In the genomic region with DNA sequence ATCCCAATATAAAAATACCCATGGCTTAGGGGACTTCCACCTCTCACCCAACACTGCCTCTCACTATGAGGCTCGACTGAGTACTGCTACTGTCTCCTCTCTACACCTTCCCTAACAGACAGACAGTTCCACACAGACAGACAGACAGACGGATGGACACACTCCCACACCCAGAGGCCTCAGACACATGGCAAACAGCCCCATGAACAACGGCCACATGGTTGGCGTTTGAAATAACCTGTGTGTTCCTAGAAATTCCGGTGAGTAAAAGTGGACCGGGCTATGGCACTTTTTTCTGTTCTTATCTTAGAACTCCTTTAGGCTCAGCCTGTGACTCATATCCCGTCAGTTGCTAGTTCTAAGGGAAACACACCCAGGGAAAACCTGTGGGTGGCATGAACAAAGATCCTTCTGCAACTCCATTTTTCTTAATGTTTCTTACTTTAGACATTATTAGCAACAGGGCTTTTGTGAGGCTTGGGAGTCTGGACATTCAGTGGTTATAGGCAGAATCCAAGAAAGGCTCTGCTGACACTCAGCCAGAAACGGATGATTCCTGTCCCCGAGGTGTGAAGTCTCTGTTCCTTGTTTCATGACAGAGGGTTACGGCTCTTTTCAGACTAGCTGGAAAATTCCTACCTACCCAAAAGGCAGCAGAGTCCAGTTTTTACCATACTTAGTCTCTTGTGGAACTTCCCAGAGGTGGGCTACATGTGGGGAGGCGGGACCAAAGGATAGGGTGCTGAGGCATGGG, we compare ENCODE assay signal across 1 cellular context.
TF ChIP-seq lines count a peak whose summit lies in the region.

No MANE protein-coding gene starts in this region.

TF ChIP-seq in K562, 482 proteins besides CTCF, POLR2A, EP300 and RAD21 (continued from another document and continues in another):
- TF ChIP-seq ZMIZ1 (IDR thresholded peaks at IDR 0.05; ENCODE audit: low read depth in 2 of 2, low read length in 2 of 2) (peak in 1 of 2 experiments; percentile 73; a peak in 1 of 4 replicates), TFAP4 (CRISPR knock-in tag; IDR thresholded peaks at IDR 0.05; ENCODE audit: borderline replicate concordance) (peak; percentile 80), SMAD1 (IDR thresholded peaks at IDR 0.05; ENCODE audit: low read depth, low read length, partially characterized antibody) (peak; percentile 16), ZNF717 (CRISPR knock-in tag; IDR thresholded peaks at IDR 0.05) (no peak), IRF1 (CRISPR knock-in tag; IDR thresholded peaks at IDR 0.05; ENCODE audit: borderline replicate concordance) (peak; percentile 80; the same call in 1 of the 2 replicates), NCOR1 (IDR thresholded peaks at IDR 0.05) (peak; percentile 90), DIDO1 (tag; IDR thresholded peaks at IDR 0.05; ENCODE audit: low read depth) (no peak), SOX6 (IDR thresholded peaks at IDR 0.05) (peak; percentile 78), HEY1 (CRISPR knock-in tag; IDR thresholded peaks at IDR 0.05; ENCODE audit: borderline replicate concordance) (no peak), CHAMP1 (IDR thresholded peaks at IDR 0.05) (no peak), ZFP30 (CRISPR knock-in tag; IDR thresholded peaks at IDR 0.05; ENCODE audit: borderline replicate concordance) (no peak), STAT5B (CRISPR knock-in tag; IDR thresholded peaks at IDR 0.05) (no peak), SREBF2 (CRISPR knock-in tag; IDR thresholded peaks at IDR 0.05) (no peak), TEAD2 (tag; IDR thresholded peaks at IDR 0.05) (0 out of 2 replicates have a peak, but pooled peaks have one; percentile 23), ZNF644 (tag; IDR thresholded peaks at IDR 0.05; ENCODE audit: low read depth) (peak; percentile 88; the same call in 1 of the 2 replicates), CCAR2 (IDR thresholded peaks at IDR 0.05; ENCODE audit: low read depth, low read length) (no peak), TBL1XR1 (IDR thresholded peaks at IDR 0.05; ENCODE audit: low read length in 2 of 2) (peak in 1 of 2 experiments; percentile 90; a peak in 3 of 4 replicates), GTF2A2 (tag; IDR thresholded peaks at IDR 0.05) (no peak; the same call in none of the 2 replicates), ASH1L (IDR thresholded peaks at IDR 0.05; ENCODE audit: borderline replicate concordance, low read depth, partially characterized antibody) (peak; percentile 64), ZFPM2 (CRISPR knock-in tag; IDR thresholded peaks at IDR 0.05) (no peak), CCNT2 (IDR thresholded peaks at IDR 0.05; ENCODE audit: borderline replicate concordance, extremely low read depth, insufficient read length, low read depth, low read length) (no peak), NCOA6 (IDR thresholded peaks at IDR 0.05) (no peak), MED1 (CRISPR knock-in tag; IDR thresholded peaks at IDR 0.05; ENCODE audit: borderline replicate concordance) (no peak), ATF4 (CRISPR knock-in tag; IDR thresholded peaks at IDR 0.05) (peak; percentile 47; the same call in 1 of the 2 replicates), HMG20B (CRISPR knock-in tag; IDR thresholded peaks at IDR 0.05) (no peak), YY1 (IDR thresholded peaks at IDR 0.05; ENCODE audit: borderline replicate concordance in 1 of 3, control insufficient read depth in 1 of 3, extremely low read depth in 1 of 3, insufficient read depth in 3 of 3, insufficient read length in 1 of 3, insufficient replicate concordance in 2 of 3, low read depth in 1 of 3, low read length in 2 of 3) (peak in 2 of 3 experiments; percentile 16 to 42), PML (IDR thresholded peaks at IDR 0.05; ENCODE audit: low read length) (peak; percentile 77; the same call in 1 of the 2 replicates), FOXA3 (CRISPR knock-in tag; conservative IDR thresholded peaks at IDR 0.05 in 1 of 2, IDR thresholded peaks at IDR 0.05 in 1 of 2) (peak in 1 of 2 experiments; percentile 83; a peak in 1 of 4 replicates), CSDE1 (IDR thresholded peaks at IDR 0.05) (no peak), ARHGAP35 (IDR thresholded peaks at IDR 0.05; ENCODE audit: partially characterized antibody) (no peak)
- TF ChIP-seq, protein P1, sequence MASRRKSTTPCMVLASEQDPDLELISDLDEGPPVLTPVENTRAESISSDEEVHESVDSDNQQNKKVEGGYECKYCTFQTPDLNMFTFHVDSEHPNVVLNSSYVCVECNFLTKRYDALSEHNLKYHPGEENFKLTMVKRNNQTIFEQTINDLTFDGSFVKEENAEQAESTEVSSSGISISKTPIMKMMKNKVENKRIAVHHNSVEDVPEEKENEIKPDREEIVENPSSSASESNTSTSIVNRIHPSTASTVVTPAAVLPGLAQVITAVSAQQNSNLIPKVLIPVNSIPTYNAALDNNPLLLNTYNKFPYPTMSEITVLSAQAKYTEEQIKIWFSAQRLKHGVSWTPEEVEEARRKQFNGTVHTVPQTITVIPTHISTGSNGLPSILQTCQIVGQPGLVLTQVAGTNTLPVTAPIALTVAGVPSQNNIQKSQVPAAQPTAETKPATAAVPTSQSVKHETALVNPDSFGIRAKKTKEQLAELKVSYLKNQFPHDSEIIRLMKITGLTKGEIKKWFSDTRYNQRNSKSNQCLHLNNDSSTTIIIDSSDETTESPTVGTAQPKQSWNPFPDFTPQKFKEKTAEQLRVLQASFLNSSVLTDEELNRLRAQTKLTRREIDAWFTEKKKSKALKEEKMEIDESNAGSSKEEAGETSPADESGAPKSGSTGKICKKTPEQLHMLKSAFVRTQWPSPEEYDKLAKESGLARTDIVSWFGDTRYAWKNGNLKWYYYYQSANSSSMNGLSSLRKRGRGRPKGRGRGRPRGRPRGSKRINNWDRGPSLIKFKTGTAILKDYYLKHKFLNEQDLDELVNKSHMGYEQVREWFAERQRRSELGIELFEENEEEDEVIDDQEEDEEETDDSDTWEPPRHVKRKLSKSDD (conservative IDR thresholded peaks at IDR 0.05; ENCODE audit: low read length): no peak
- TF ChIP-seq, protein P2, sequence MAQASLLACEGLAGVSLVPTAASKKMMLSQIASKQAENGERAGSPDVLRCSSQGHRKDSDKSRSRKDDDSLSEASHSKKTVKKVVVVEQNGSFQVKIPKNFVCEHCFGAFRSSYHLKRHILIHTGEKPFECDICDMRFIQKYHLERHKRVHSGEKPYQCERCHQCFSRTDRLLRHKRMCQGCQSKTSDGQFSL (CRISPR knock-in tag; IDR thresholded peaks at IDR 0.05): peak; percentile 33; the same call in 1 of the 2 replicates
- TF ChIP-seq, protein P2 (tag; IDR thresholded peaks at IDR 0.05): no peak
- TF ChIP-seq, protein P3, sequence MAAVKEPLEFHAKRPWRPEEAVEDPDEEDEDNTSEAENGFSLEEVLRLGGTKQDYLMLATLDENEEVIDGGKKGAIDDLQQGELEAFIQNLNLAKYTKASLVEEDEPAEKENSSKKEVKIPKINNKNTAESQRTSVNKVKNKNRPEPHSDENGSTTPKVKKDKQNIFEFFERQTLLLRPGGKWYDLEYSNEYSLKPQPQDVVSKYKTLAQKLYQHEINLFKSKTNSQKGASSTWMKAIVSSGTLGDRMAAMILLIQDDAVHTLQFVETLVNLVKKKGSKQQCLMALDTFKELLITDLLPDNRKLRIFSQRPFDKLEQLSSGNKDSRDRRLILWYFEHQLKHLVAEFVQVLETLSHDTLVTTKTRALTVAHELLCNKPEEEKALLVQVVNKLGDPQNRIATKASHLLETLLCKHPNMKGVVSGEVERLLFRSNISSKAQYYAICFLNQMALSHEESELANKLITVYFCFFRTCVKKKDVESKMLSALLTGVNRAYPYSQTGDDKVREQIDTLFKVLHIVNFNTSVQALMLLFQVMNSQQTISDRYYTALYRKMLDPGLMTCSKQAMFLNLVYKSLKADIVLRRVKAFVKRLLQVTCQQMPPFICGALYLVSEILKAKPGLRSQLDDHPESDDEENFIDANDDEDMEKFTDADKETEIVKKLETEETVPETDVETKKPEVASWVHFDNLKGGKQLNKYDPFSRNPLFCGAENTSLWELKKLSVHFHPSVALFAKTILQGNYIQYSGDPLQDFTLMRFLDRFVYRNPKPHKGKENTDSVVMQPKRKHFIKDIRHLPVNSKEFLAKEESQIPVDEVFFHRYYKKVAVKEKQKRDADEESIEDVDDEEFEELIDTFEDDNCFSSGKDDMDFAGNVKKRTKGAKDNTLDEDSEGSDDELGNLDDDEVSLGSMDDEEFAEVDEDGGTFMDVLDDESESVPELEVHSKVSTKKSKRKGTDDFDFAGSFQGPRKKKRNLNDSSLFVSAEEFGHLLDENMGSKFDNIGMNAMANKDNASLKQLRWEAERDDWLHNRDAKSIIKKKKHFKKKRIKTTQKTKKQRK (IDR thresholded peaks at IDR 0.05; ENCODE audit: borderline replicate concordance, low read depth, low read length): no peak
- TF ChIP-seq, protein P4, sequence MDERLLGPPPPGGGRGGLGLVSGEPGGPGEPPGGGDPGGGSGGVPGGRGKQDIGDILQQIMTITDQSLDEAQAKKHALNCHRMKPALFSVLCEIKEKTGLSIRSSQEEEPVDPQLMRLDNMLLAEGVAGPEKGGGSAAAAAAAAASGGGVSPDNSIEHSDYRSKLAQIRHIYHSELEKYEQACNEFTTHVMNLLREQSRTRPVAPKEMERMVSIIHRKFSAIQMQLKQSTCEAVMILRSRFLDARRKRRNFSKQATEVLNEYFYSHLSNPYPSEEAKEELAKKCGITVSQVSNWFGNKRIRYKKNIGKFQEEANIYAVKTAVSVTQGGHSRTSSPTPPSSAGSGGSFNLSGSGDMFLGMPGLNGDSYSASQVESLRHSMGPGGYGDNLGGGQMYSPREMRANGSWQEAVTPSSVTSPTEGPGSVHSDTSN (CRISPR knock-in tag; IDR thresholded peaks at IDR 0.05; ENCODE audit: low read depth): no peak
- TF ChIP-seq, protein P4 (tag; conservative IDR thresholded peaks at IDR 0.05; ENCODE audit: low read depth): peak; percentile 41; the same call in 1 of the 2 replicates
